1 cellular context compared by ENCODE assay signal in the genomic region with DNA sequence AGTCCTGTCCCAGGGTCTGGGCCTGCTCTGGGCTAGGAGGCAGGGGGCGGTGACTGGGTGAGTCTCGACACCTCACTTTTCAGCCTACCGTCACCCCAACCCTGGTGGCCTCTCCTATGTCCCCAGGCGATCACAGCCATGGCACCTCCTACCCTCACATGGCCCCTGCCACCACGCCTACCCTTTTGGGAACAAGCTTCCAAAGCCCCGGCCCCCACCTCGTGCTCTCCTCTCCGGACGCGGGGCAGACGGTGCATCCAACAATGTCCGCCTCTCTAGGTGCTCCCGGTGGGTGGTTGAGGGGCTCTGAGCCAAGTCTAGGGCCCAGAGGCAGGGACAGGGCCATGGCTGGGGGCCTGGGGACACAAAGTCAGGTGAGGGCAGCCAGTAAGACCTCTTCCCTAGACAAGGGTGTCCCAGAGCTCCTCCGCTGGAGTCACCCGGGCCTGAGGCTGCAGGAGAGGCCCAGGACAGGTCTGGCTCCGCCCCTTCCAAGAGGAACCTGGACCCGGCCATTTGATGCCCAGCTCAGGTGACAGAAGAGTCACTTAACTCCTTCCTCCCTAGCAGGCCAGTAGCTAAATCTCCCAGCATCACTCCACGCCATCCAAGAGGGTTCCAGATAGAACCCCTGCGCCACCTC.
A peak's percentile ranks its signal among the peaks of the same experiment; 100 is the strongest.
TF ChIP-seq lines count a peak whose summit lies in the region.

A gene with protein sequence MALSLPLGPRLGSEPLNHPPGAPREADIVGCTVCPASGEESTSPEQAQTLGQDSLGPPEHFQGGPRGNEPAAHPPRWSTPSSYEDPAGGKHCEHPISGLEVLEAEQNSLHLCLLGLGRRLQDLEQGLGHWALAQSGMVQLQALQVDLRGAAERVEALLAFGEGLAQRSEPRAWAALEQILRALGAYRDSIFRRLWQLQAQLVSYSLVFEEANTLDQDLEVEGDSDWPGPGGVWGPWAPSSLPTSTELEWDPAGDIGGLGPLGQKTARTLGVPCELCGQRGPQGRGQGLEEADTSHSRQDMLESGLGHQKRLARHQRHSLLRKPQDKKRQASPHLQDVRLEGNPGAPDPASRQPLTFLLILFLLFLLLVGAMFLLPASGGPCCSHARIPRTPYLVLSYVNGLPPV (minus strand): TSS at position 478 of the 643 bp plus-strand sequence. CDS start 132 bp downstream, at position 346.

TF ChIP-seq in HepG2, 621 proteins besides CTCF, POLR2A, EP300 and RAD21 (continued from another document):
- TF ChIP-seq, protein P1, sequence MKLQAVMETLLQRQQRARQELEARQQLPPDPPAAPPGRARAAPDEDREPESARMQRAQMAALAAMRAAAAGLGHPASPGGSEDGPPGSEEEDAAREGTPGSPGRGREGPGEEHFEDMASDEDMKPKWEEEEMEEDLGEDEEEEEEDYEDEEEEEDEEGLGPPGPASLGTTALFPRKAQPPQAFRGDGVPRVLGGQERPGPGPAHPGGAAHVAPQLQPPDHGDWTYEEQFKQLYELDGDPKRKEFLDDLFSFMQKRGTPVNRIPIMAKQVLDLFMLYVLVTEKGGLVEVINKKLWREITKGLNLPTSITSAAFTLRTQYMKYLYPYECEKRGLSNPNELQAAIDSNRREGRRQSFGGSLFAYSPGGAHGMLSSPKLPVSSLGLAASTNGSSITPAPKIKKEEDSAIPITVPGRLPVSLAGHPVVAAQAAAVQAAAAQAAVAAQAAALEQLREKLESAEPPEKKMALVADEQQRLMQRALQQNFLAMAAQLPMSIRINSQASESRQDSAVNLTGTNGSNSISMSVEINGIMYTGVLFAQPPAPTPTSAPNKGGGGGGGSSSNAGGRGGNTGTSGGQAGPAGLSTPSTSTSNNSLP (IDR thresholded peaks at IDR 0.05; ENCODE audit: low read depth, low read length), result no peak
- TF ChIP-seq SIX4 (CRISPR knock-in tag; IDR thresholded peaks at IDR 0.05) (peak; percentile 83), MEF2D (CRISPR knock-in tag; IDR thresholded peaks at IDR 0.05) (0 out of 2 replicates have a peak, but pooled peaks have one; percentile 58), MEIS1 (CRISPR knock-in tag; IDR thresholded peaks at IDR 0.05; ENCODE audit: borderline replicate concordance) (0 out of 2 replicates have a peak, but pooled peaks have one; percentile 45), AHR (CRISPR knock-in tag; IDR thresholded peaks at IDR 0.05) (no peak)
